2 cellular contexts compared by ENCODE assay signal in the genomic region with DNA sequence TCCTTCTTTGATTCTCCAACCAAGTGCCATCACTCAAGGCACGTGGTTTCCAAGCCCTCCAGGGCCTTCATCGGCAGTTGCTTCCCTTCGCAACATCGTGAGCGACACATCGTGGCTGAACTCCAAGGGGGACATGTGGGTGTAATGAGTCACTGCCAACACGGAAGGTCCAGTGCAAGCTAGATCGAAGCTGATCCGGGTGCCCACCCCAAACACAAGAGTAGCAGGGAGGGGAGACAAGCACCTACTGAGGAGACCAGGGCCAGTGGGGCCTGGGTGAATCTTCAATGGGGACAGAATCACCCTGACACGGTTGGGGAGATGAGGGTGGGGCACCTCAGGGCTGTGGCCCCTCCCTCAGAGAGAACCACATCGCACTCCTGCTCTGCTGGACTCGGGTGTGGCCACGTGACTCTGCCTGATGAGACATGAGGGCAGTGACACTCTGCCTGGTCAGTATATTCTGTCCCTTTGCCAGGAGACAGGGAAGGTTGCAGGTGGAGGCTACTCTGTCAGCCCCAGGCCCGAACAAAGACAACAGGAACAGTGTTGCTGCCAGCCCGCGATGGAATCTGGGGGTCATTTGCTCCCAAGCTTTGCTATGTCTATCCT.
TF ChIP-seq lines count a peak whose summit lies in the region.

No MANE protein-coding gene starts in this region.

TF ChIP-seq in Ishikawa, 13 proteins besides CTCF, POLR2A, EP300 and RAD21:
- TF ChIP-seq, protein P1, sequence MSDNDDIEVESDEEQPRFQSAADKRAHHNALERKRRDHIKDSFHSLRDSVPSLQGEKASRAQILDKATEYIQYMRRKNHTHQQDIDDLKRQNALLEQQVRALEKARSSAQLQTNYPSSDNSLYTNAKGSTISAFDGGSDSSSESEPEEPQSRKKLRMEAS (IDR thresholded peaks at IDR 0.05), result no peak
- TF ChIP-seq USF1 (IDR thresholded peaks at IDR 0.05), result peak; percentile 75
- no peak for TF ChIP-seq CREB1 (IDR thresholded peaks at IDR 0.05; ENCODE audit: low read depth)
- TF ChIP-seq ZBTB7A (IDR thresholded peaks at IDR 0.05; ENCODE audit: low read depth), result no peak
- TF ChIP-seq TAF1 (IDR thresholded peaks at IDR 0.05; ENCODE audit: low read depth), result no peak
- TF ChIP-seq REST (IDR thresholded peaks at IDR 0.05; ENCODE audit: low read depth), result no peak

TF ChIP-seq in GM12878, 131 proteins besides CTCF, POLR2A, EP300 and RAD21:
- no peak for TF ChIP-seq HCFC1 (IDR thresholded peaks at IDR 0.05; ENCODE audit: low read length)
- TF ChIP-seq USF1 (IDR thresholded peaks at IDR 0.05; ENCODE audit: borderline replicate concordance, extremely low read length, insufficient read depth, low read depth, low read length), result peak; percentile 2
- no peak for TF ChIP-seq PAX5 (IDR thresholded peaks at IDR 0.05; ENCODE audit: borderline replicate concordance, low read depth, low read length)
- TF ChIP-seq, protein P1 (IDR thresholded peaks at IDR 0.05; ENCODE audit: low read depth, low read length), result no peak
